ENCODE assay signal across 28 cellular contexts in genomic region chr2:199865905-199866304, GRCh38.
"Had no signal": no experiment of that assay in that cellular context is flagged by ENCODE, and none has a peak within 500 bp of the region (broad histone marks: within the 10 kb centered on the region; RNA-seq: fewer than 3 reads in every experiment).

No MANE protein-coding gene starts in this region.

- H3K36me3 ChIP-seq: colonic mucosa, esophagus muscularis mucosa, esophagus squamous epithelium, gastrocnemius medialis, gastroesophageal sphincter, heart left ventricle, heart right ventricle had no signal

- FAIRE-seq: colon, endometrium, endothelial cell of umbilical vein, frontal cortex had no signal

- DNase-seq: colonic mucosa; cortex of kidney; dermis blood vessel endothelial cell; dorsolateral prefrontal cortex; effector CD4-positive, alpha-beta T cell; effector CD8-positive, alpha-beta T cell; effector memory CD4-positive, alpha-beta T cell; effector memory CD8-positive, alpha-beta T cell; endodermal cell; erythroblast; esophagus squamous epithelium; foreskin fibroblast; foreskin keratinocyte; foreskin melanocyte; gastrocnemius medialis; glutamatergic neuron; head of caudate nucleus; heart left ventricle; heart right ventricle had no signal

- H3K9me3 ChIP-seq: colonic mucosa, esophagus muscularis mucosa, esophagus squamous epithelium, gastrocnemius medialis, gastroesophageal sphincter, heart left ventricle, heart right ventricle had no signal

- H3K27ac ChIP-seq: colonic mucosa, coronary artery, dorsolateral prefrontal cortex, epithelial cell of prostate, esophagus muscularis mucosa, esophagus squamous epithelium, foreskin keratinocyte, gastrocnemius medialis, gastroesophageal sphincter, heart left ventricle, heart right ventricle had no signal

- H3K4me1 ChIP-seq: colonic mucosa, esophagus muscularis mucosa, esophagus squamous epithelium, foreskin keratinocyte, gastroesophageal sphincter, heart left ventricle, heart right ventricle had no signal

- ATAC-seq: effector memory CD8-positive, alpha-beta T cell; esophagus mucosa; foreskin keratinocyte; gastrocnemius medialis; gastroesophageal sphincter; heart left ventricle; heart right ventricle had no signal

- H3K4me3 ChIP-seq: colonic mucosa, coronary artery, dorsolateral prefrontal cortex, esophagus muscularis mucosa, esophagus squamous epithelium, gastrocnemius medialis, gastroesophageal sphincter, heart left ventricle, heart right ventricle had no signal

- H3K27me3 ChIP-seq: colonic mucosa, esophagus muscularis mucosa, gastrocnemius medialis had no signal
